In the genomic region with DNA sequence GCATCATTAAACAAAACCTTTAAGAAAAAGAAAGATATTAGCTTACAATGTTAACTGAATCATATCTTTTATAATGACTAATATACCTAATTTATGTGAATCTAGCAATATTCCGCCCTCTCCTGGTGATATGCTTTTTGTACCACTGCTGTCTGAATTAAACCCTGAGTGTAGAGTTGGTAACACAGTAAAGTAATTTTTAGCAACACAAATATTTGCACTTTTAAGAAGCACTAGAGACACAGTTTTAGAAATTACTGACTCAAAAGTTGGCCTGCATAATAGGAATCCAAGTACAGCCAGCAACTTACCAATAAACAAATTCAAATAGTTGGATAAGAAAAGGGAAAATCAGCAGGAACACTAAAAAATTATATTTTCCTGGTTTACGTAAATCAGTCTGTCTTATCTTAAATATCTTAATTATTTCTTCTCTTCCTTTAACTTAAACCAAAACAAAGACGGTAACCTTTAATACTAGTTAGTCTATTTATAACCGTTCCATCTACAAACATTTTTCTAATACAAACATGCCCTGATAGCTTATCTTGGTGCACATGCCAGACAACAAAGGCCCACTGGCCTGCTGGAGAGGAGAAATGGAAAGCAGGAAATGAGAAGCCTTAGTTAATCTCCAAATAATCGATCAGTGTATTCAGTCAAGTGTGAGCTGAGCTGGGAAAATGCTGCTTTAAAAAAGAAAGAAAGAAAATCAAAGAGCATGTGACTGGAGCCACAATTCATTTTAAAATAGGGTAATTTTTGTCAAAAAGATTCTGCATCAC, we compare ENCODE assay signal across 9 cellular contexts.
DNase-seq lines count a peak whose midpoint lies in the region; ATAC-seq and TF ChIP-seq lines count a peak whose summit lies in the region.
"Had no signal": no experiment of that assay in that cellular context is flagged by ENCODE, and none has a peak within 500 bp of the region (broad histone marks: within the 10 kb centered on the region; RNA-seq: fewer than 3 reads in every experiment).

No MANE protein-coding gene starts in this region.

- intact Hi-C loops in CD8-positive, alpha-beta T cell (cut with DNase I, micrococcal nuclease) = no loop called here

- H3K4me3 ChIP-seq in CD8-positive, alpha-beta T cell (ENCODE audit: low read depth, low read length) = no peak overlapping the region

- POLR2A ChIA-PET in CD8-positive, alpha-beta T cell (lab: Charles Lee) = interaction anchor here (1.0 kb wide), 1 partner anchor 10 kb away, joined by 3 read pairs; no protein-coding TSS in a partner anchor

- H3K27me3 Mint-ChIP-seq in CD8-positive, alpha-beta T cell (ENCODE audit: low read depth) = no peaks in the 10 kb centered on the region
- H3K27me3 Mint-ChIP-seq: memory B cell had no signal

- no peaks in the 10 kb centered on the region for H3K4me1 ChIP-seq in CD8-positive, alpha-beta T cell (ENCODE audit: insufficient read depth, low read length)

- no peaks in the 10 kb centered on the region for H3K9me3 Mint-ChIP-seq in CD8-positive, alpha-beta T cell
- H3K9me3 Mint-ChIP-seq: memory B cell had no signal

- no peak overlapping the region for H3K4me3 Mint-ChIP-seq in CD8-positive, alpha-beta T cell
- H3K4me3 Mint-ChIP-seq: memory B cell had no signal

- H3K27ac Mint-ChIP-seq in CD8-positive, alpha-beta T cell = no peak overlapping the region

- no peak for TF ChIP-seq CTCF in CD8-positive, alpha-beta T cell (IDR thresholded peaks at IDR 0.05)

- DNase-seq in EL (peak; percentile 14), OCI-M1 (lab: John Stamatoyannopoulos, UW) (peak; percentile 65), fibroblast of peridontal ligament (ENCODE audit: extremely low read depth) (peak; percentile 71), pulmonary artery endothelial cell (ENCODE audit: low read depth, low spot score) (peak; percentile 56), SHP77 (lab: John Stamatoyannopoulos, UW) (no peak)
- no peak for DNase-seq in CD8-positive, alpha-beta T cell
- no peak for DNase-seq in central memory CD4-positive, alpha-beta T cell

- no peak overlapping the region for H3K27ac ChIP-seq in CD8-positive, alpha-beta T cell (ENCODE audit: low read depth, low read length)

- ATAC-seq in CD8-positive, alpha-beta T cell = no peak
- ATAC-seq in HG03378 (IDR thresholded peaks at IDR 0.05; ENCODE audit: unreplicated experiment) = no peak

- H3K27me3 ChIP-seq in CD8-positive, alpha-beta T cell (ENCODE audit: insufficient read depth, low read length) = no peaks in the 10 kb centered on the region

- H3K4me1 Mint-ChIP-seq in CD8-positive, alpha-beta T cell (ENCODE audit: low read depth) = peaks cover 7% of the 10 kb centered on the region

- no peaks in the 10 kb centered on the region for H3K9me3 ChIP-seq in CD8-positive, alpha-beta T cell (ENCODE audit: low read length)

- CTCF ChIA-PET in CD8-positive, alpha-beta T cell (lab: Charles Lee) = interaction anchor here (1.0 to 2.8 kb wide), 4 partner anchors 10 to 278 kb away, joined by 3 to 14 read pairs (median 10); no protein-coding TSS in a partner anchor

- H3K36me3 ChIP-seq in CD8-positive, alpha-beta T cell (ENCODE audit: insufficient read depth, low read length) = no peaks in the 10 kb centered on the region

- no peaks in the 10 kb centered on the region for H3K36me3 Mint-ChIP-seq in CD8-positive, alpha-beta T cell

Comparison
In these comparisons a context has a peak if more than half of its experiments do, and no peak if none do; other contexts are left out.
1. DNase-seq: peak in EL (single experiment), OCI-M1 (single experiment), fibroblast of peridontal ligament (single experiment) and pulmonary artery endothelial cell (single experiment); none in CD8-positive, alpha-beta T cell (0 of 7), SHP77 (0 of 2) and central memory CD4-positive, alpha-beta T cell (single experiment).